35 cellular contexts compared by ENCODE assay signal in genomic region chr11:15945726-15946125, GRCh38.
"Had no signal": no experiment of that assay in that cellular context is flagged by ENCODE, and none has a peak within 500 bp of the region (broad histone marks: within the 10 kb centered on the region; RNA-seq: fewer than 3 reads in every experiment).

No MANE protein-coding gene starts in this region.

- H3K9me3 Mint-ChIP-seq: activated CD4-positive, alpha-beta T cell treated with anti-CD3 and anti-CD28 coated beads, Interleukin-2, amount 10 ng/mL, durations not matched to agents 24 days and 14 days had no signal

- H3K36me3 ChIP-seq: adrenal gland, brain microvascular endothelial cell, breast epithelium had no signal

- H3K27ac ChIP-seq: adrenal gland, body of pancreas, brain microvascular endothelial cell, breast epithelium, VCaP had no signal

- H3K27me3 Mint-ChIP-seq: activated B cell treated with CpG ODN at 0.5 μM for 24 hours; activated CD4-positive, alpha-beta memory T cell treated with anti-CD3 and anti-CD28 coated beads for 36 hours; activated CD4-positive, alpha-beta T cell treated with anti-CD3 and anti-CD28 coated beads, Interleukin-2, amount 10 ng/mL, durations not matched to agents 24 days and 14 days; activated CD8-positive, alpha-beta T cell treated with anti-CD3 and anti-CD28 coated beads for 36 hours; activated T-helper 17 cell treated with anti-CD3 and anti-CD28 coated beads, Interleukin-2, amount 50 U/mL, for 72 hours had no signal

- H3K9me3 ChIP-seq: body of pancreas had no signal

- H3K36me3 Mint-ChIP-seq: activated naive CD4-positive, alpha-beta T cell treated with anti-CD3 and anti-CD28 coated beads, Interleukin-2, amount 50 U/mL, for 72 hours; activated naive CD8-positive, alpha-beta T cell treated with anti-CD3 and anti-CD28 coated beads for 36 hours had no signal

- H3K4me3 Mint-ChIP-seq: activated B cell treated with CpG ODN at 0.5 μM for 24 hours; activated CD4-positive, alpha-beta memory T cell treated with anti-CD3 and anti-CD28 coated beads for 36 hours; activated CD4-positive, alpha-beta T cell treated with anti-CD3 and anti-CD28 coated beads, Interleukin-2, amount 10 ng/mL, durations not matched to agents 24 days and 14 days; activated CD8-positive, alpha-beta T cell treated with anti-CD3 and anti-CD28 coated beads for 36 hours; activated naive CD4-positive, alpha-beta T cell treated with anti-CD3 and anti-CD28 coated beads for 36 hours; activated naive CD8-positive, alpha-beta T cell treated with anti-CD3 and anti-CD28 coated beads for 36 hours; activated T-cell treated with anti-CD3 and anti-CD28 coated beads, Interleukin-2, amount 50 U/mL, for 4 hours; activated T-cell treated with anti-CD3 and anti-CD28 coated beads, Interleukin-2, amount 50 U/mL, for 72 hours; activated T-helper 1 cell treated with anti-CD3 and anti-CD28 coated beads, Interleukin-12 subunit alpha, Interleukin-12 subunit beta, Interleukin-2, Interleukin-4 antibody, amounts not matched to agents 30 ng/mL and 10 ng/mL and 1 ng/mL, durations not matched to agents 14 hours and 24 hours and 36 hours; activated T-helper 17 cell treated with anti-CD3 and anti-CD28 coated beads, Interleukin-2, amount 50 U/mL, for 72 hours; T-helper 1 cell treated with Interleukin-12 subunit alpha and Interleukin-12 subunit beta and Interleukin-4 antibody, amounts not matched to agents 30 μg/mL and 1 μg/mL, for 36 hours; T-helper 2 cell treated with Interferon-gamma antibody and Interleukin-4, amounts not matched to agents 5 μg/mL and 100 μg/mL, for 36 hours had no signal

- H3K4me1 ChIP-seq: adrenal gland, body of pancreas, breast epithelium had no signal

- DNase-seq: activated B cell treated with CpG ODN at 0.5 μM for 24 hours; activated CD4-positive, alpha-beta memory T cell treated with anti-CD3 and anti-CD28 coated beads for 36 hours; activated CD4-positive, alpha-beta T cell treated with anti-CD3 and anti-CD28 coated beads for 4 hours; activated CD4-positive, alpha-beta T cell treated with anti-CD3 and anti-CD28 coated beads, Interleukin-2, amount 10 ng/mL, durations not matched to agents 24 days and 14 days; activated CD4-positive, alpha-beta T cell treated with anti-CD3 and anti-CD28 coated beads, Interleukin-2, amount 50 U/mL, for 1 hour; activated CD4-positive, alpha-beta T cell treated with anti-CD3 and anti-CD28 coated beads, Interleukin-2, amount 50 U/mL, for 4 hours; activated CD4-positive, CD25-positive, alpha-beta regulatory T cell treated with anti-CD3 and anti-CD28 coated beads, Interleukin-2, amount 50 U/mL, for 72 hours; activated CD8-positive, alpha-beta memory T cell treated with anti-CD3 and anti-CD28 coated beads, Interleukin-2, amount 50 U/mL, for 4 hours; activated CD8-positive, alpha-beta T cell treated with anti-CD3 and anti-CD28 coated beads for 36 hours; activated effector memory CD4-positive, alpha-beta T cell treated with anti-CD3 and anti-CD28 coated beads, Interleukin-2, amount 50 U/mL, for 16 hours; activated gamma-delta T cell treated with Interleukin-2 at 50 U/mL for 16 hours; activated naive CD4-positive, alpha-beta T cell; activated naive CD4-positive, alpha-beta T cell treated with anti-CD3 and anti-CD28 coated beads for 36 hours; activated naive CD4-positive, alpha-beta T cell treated with anti-CD3 and anti-CD28 coated beads, Interleukin-2, amount 50 U/mL, for 16 hours; activated naive CD8-positive, alpha-beta T cell treated with anti-CD3 and anti-CD28 coated beads for 36 hours; activated T-cell treated with anti-CD3 and anti-CD28 coated beads for 4 hours; activated T-cell treated with anti-CD3 and anti-CD28 coated beads, Interleukin-2, amount 50 U/mL, for 1 hour; activated T-cell treated with anti-CD3 and anti-CD28 coated beads, Interleukin-2, amount 50 U/mL, for 4 hours; activated T-cell treated with anti-CD3 and anti-CD28 coated beads, Interleukin-2, amount 50 U/mL, for 72 hours; adrenal gland; amniotic stem cell; aorta; body of pancreas; brain microvascular endothelial cell; central memory CD4-positive, alpha-beta T cell; T-helper 1 cell; T-helper 2 cell; T-helper 9 cell had no signal

- ATAC-seq: activated CD8-positive, alpha-beta T cell treated with anti-CD3 and anti-CD28 coated beads for 36 hours; activated naive CD4-positive, alpha-beta T cell treated with anti-CD3 and anti-CD28 coated beads, Interleukin-2, amount 50 U/mL, for 72 hours; activated T-cell treated with anti-CD3 and anti-CD28 coated beads, Interleukin-2, amount 50 U/mL, for 4 hours; activated T-cell treated with anti-CD3 and anti-CD28 coated beads, Interleukin-2, amount 50 U/mL, for 72 hours; activated T-helper 17 cell treated with anti-CD3 and anti-CD28 coated beads, Interleukin-2, amount 50 U/mL, for 72 hours; body of pancreas had no signal

- H3K4me1 Mint-ChIP-seq: activated B cell treated with CpG ODN at 0.5 μM for 24 hours; activated CD4-positive, alpha-beta T cell treated with anti-CD3 and anti-CD28 coated beads, Interleukin-2, amount 10 ng/mL, durations not matched to agents 24 days and 14 days; activated naive CD8-positive, alpha-beta T cell treated with anti-CD3 and anti-CD28 coated beads for 36 hours; activated T-helper 17 cell treated with anti-CD3 and anti-CD28 coated beads, Interleukin-2, amount 50 U/mL, for 72 hours had no signal

- H3K27me3 ChIP-seq: adrenal gland, body of pancreas, brain microvascular endothelial cell, breast epithelium had no signal

- H3K27ac Mint-ChIP-seq: activated B cell treated with CpG ODN at 0.5 μM for 24 hours; activated CD4-positive, alpha-beta memory T cell treated with anti-CD3 and anti-CD28 coated beads for 36 hours; activated CD4-positive, alpha-beta T cell treated with anti-CD3 and anti-CD28 coated beads, Interleukin-2, amount 10 ng/mL, durations not matched to agents 24 days and 14 days; activated CD8-positive, alpha-beta T cell treated with anti-CD3 and anti-CD28 coated beads for 36 hours; activated naive CD4-positive, alpha-beta T cell treated with anti-CD3 and anti-CD28 coated beads for 36 hours; activated naive CD4-positive, alpha-beta T cell treated with anti-CD3 and anti-CD28 coated beads, Interleukin-2, amount 50 U/mL, for 72 hours; activated naive CD8-positive, alpha-beta T cell treated with anti-CD3 and anti-CD28 coated beads for 36 hours; activated T-cell treated with anti-CD3 and anti-CD28 coated beads, Interleukin-2, amount 50 U/mL, for 72 hours; activated T-helper 1 cell treated with anti-CD3 and anti-CD28 coated beads, Interleukin-12 subunit alpha, Interleukin-12 subunit beta, Interleukin-2, Interleukin-4 antibody, amounts not matched to agents 30 ng/mL and 10 ng/mL and 1 ng/mL, durations not matched to agents 14 hours and 24 hours and 36 hours; activated T-helper 17 cell treated with anti-CD3 and anti-CD28 coated beads, Interleukin-2, amount 50 U/mL, for 72 hours; T-helper 1 cell treated with Interleukin-12 subunit alpha and Interleukin-12 subunit beta and Interleukin-4 antibody, amounts not matched to agents 30 μg/mL and 1 μg/mL, for 36 hours; T-helper 2 cell treated with Interferon-gamma antibody and Interleukin-4, amounts not matched to agents 5 μg/mL and 100 μg/mL, for 36 hours had no signal

- H3K4me3 ChIP-seq: adrenal gland, body of pancreas, breast epithelium had no signal
